11 cellular contexts compared by ENCODE assay signal in the genomic region with DNA sequence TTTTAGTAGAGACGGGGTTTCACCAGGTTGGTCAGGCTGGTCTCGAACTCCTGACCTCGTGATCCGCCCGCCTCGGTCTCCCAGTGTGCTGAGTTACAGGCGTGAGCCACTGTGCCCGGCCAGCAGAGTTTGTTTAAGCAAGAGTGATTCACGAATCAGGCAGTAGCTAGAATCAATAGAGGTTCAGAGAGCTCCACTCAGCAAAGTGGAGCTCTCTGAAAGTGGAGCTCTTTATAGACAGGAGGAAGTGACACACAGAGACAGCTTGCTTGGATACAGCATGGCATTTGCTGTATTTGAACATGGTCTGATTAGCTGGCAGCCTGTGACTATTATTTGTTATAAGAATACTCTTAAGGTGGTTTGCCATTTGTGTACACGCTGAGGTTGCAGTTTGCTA. TPM values are rescaled to one million over a fixed set of nuclear protein-coding genes. Genes with fewer than 3 reads are reported as not detected.
DNase-seq lines count a peak whose midpoint lies in the region; ATAC-seq, FAIRE-seq and TF ChIP-seq lines count a peak whose summit lies in the region.
"Had no signal": no experiment of that assay in that cellular context is flagged by ENCODE, and none has a peak within 500 bp of the region (broad histone marks: within the 10 kb centered on the region; RNA-seq: fewer than 3 reads in every experiment).

No MANE protein-coding gene starts in this region.

- no peaks in the 10 kb centered on the region for H3K4me1 ChIP-seq in HepG2 (ENCODE audit: insufficient read depth, low read length)
- peaks cover 0 to 3% of the 10 kb centered on the region in 2 donors for H3K4me1 ChIP-seq in uterus

- TF ChIP-seq CTCF in astrocyte of the spinal cord (IDR thresholded peaks at IDR 0.05; ENCODE audit: low read depth, low read length) (no peak), HepG2 (CRISPR knock-in tag; IDR thresholded peaks at IDR 0.05) (no peak), uterus (IDR thresholded peaks at IDR 0.05) (no peak)

- peak; percentile 67 for DNase-seq in DMS53 treated with DMSO at 0.1 percent for 48 hours (lab: John Stamatoyannopoulos, UW; ENCODE audit: unreplicated experiment)
- peak; percentile 32 for DNase-seq in MV-4-11 (lab: John Stamatoyannopoulos, UW)
- peak; percentile 65 for DNase-seq in astrocyte of the spinal cord (ENCODE audit: low read depth, low spot score)
- peak; percentile 67 for DNase-seq in HepG2 (ENCODE audit: low spot score)
- no peak for DNase-seq in uterus
- no peak for DNase-seq in NCI-H2171 (lab: John Stamatoyannopoulos, UW)
- no peak for DNase-seq in stimulated activated CD8-positive, alpha-beta memory T cell treated with anti-CD3 and anti-CD28 coated beads, Interleukin-4, amount 100 ng/mL, for 48 hours
- no peak for DNase-seq in epidermal melanocyte (ENCODE audit: insufficient read length, low spot score)
- DNase-seq: activated CD8-positive, alpha-beta T cell treated with anti-CD3 and anti-CD28 coated beads, Interleukin-2, amount 10 ng/mL, durations not matched to agents 7 days and 5 days; CD4-positive, alpha-beta memory T cell had no signal

- H2AFZ ChIP-seq in HepG2 (ENCODE audit: low read length), result no peak overlapping the region

- H3K9me3 ChIP-seq in HepG2 (ENCODE audit: low read length) (no peaks in the 10 kb centered on the region), uterus (no peaks in the 10 kb centered on the region)

- no peak overlapping the region for H3K4me2 ChIP-seq in HepG2 (ENCODE audit: low read depth, low read length)

- 8% methylated on average over 10 of the region's 10 CpGs for WGBS in HepG2 (ENCODE audit: low lambda C conversion rate)

- H3K79me2 ChIP-seq in HepG2 (ENCODE audit: insufficient read depth, low read length), result no peaks in the 10 kb centered on the region

- no peak for FAIRE-seq in HepG2 (lab: Jason Lieb, UNC)

- POLR2A ChIA-PET in HepG2 (lab: Yijun Ruan, JAX), result no interaction called here

- no peaks in the 10 kb centered on the region for H3K36me3 ChIP-seq in HepG2 (replicated peaks in 1 of 2; ENCODE audit: control insufficient read depth in 1 of 2, insufficient read depth in 2 of 2, low read length in 2 of 2)
- H3K36me3 ChIP-seq in uterus, result no peaks in the 10 kb centered on the region

- CTCF ChIA-PET in HepG2 (lab: Yijun Ruan, JAX; ENCODE audit: low intra/inter-chr PET ratio, low total read pairs), result no interaction called here

- in situ Hi-C loops in astrocyte of the spinal cord (cut with HindIII; ENCODE audit: low sequenced_read_pairs) (no loop called here), HepG2 (cut with HindIII; ENCODE audit: extremely low pct_ligation_motif_present, low pct_unique_long_range_greater_than_20kb) (no loop called here)

- no peak overlapping the region for H3K9ac ChIP-seq in HepG2 (ENCODE audit: insufficient read depth, low read depth, low read length)

- TF ChIP-seq POLR2A in HepG2 (IDR thresholded peaks at IDR 0.05; ENCODE audit: insufficient read depth in 1 of 2, low read depth in 2 of 2, low read length in 2 of 2) (no peak), uterus (IDR thresholded peaks at IDR 0.05) (no peak)

- intact Hi-C loops in HepG2 (cut with micrococcal nuclease; ENCODE audit: unreplicated experiment) (no loop called here), uterus (cut with DNase I; ENCODE audit: low total_unique reads) (no loop called here)

- TF ChIP-seq RAD21 in HepG2 (CRISPR knock-in tag; IDR thresholded peaks at IDR 0.05), result no peak

- no TSS peak for BruUV-seq in HepG2 (replicated peaks; lab: Mats Ljungman, UMichigan)

- no peak overlapping the region for H3K4me3 ChIP-seq in astrocyte of the spinal cord (ENCODE audit: low read depth, low read length)
- H3K4me3 ChIP-seq in HepG2 (replicated peaks in 1 of 3; ENCODE audit: insufficient read depth in 1 of 3, low read depth in 2 of 3, low read length in 3 of 3), result no peak overlapping the region
- H3K4me3 ChIP-seq in uterus, result no peak overlapping the region

- TF ChIP-seq EP300 in HepG2 (IDR thresholded peaks at IDR 0.05; ENCODE audit: low read depth in 2 of 2, low read length in 2 of 2) (no peak), HepG2 (CRISPR knock-in tag; IDR thresholded peaks at IDR 0.05; ENCODE audit: borderline replicate concordance) (no peak)

- H3K27me3 ChIP-seq in HepG2 (ENCODE audit: control insufficient read depth in 1 of 2, insufficient read depth in 2 of 2, low read length in 2 of 2), result no peaks in the 10 kb centered on the region
- H3K27me3 ChIP-seq in uterus, result no peaks in the 10 kb centered on the region

- H4K20me1 ChIP-seq in HepG2 (ENCODE audit: insufficient read depth, low read length), result no peaks in the 10 kb centered on the region

- peak; percentile 91 for ATAC-seq in HepG2
- ATAC-seq: activated CD8-positive, alpha-beta T cell treated with anti-CD3 and anti-CD28 coated beads, Interleukin-2, amount 10 ng/mL, durations not matched to agents 7 days and 5 days; stimulated activated effector memory CD8-positive, alpha-beta T cell treated with anti-CD3 and anti-CD28 coated beads, Interleukin-12 subunit alpha, Interleukin-12 subunit beta, amount 100 ng/mL, for 72 hours had no signal

- H3K27ac ChIP-seq in HepG2 (ENCODE audit: extremely low read length, insufficient read depth, low read length) (no peak overlapping the region), uterus (no peak overlapping the region)

TF ChIP-seq in HepG2, 621 proteins besides CTCF, POLR2A, EP300 and RAD21 (continues in another document):
- peak; percentile 46; the same call in 1 of the 2 replicates for TF ChIP-seq ETV5 (CRISPR knock-in tag; IDR thresholded peaks at IDR 0.05; ENCODE audit: borderline replicate concordance)
- TF ChIP-seq, protein P1, sequence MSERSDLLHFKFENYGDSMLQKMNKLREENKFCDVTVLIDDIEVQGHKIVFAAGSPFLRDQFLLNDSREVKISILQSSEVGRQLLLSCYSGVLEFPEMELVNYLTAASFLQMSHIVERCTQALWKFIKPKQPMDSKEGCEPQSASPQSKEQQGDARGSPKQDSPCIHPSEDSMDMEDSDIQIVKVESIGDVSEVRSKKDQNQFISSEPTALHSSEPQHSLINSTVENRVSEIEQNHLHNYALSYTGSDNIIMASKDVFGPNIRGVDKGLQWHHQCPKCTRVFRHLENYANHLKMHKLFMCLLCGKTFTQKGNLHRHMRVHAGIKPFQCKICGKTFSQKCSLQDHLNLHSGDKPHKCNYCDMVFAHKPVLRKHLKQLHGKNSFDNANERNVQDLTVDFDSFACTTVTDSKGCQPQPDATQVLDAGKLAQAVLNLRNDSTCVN (CRISPR knock-in tag; IDR thresholded peaks at IDR 0.05; ENCODE audit: borderline replicate concordance), result no peak
- TF ChIP-seq SNAPC2 (CRISPR knock-in tag; IDR thresholded peaks at IDR 0.05), result no peak
- TF ChIP-seq MXI1 (IDR thresholded peaks at IDR 0.05; ENCODE audit: borderline replicate concordance, low read depth, low read length), result no peak
- no peak for TF ChIP-seq ZNF572 (CRISPR knock-in tag; IDR thresholded peaks at IDR 0.05)
- peak in 1 of 2 experiments; percentile 21; a peak in 1 of 4 replicates for TF ChIP-seq MAFK (conservative IDR thresholded peaks at IDR 0.05 in 1 of 2, IDR thresholded peaks at IDR 0.05 in 1 of 2; ENCODE audit: low read length in 2 of 2)
- no peak for TF ChIP-seq CEBPB (IDR thresholded peaks at IDR 0.05; ENCODE audit: borderline replicate concordance, low read depth, low read length)
- TF ChIP-seq MAFF (IDR thresholded peaks at IDR 0.05; ENCODE audit: low read depth, low read length), result peak; percentile 18; the same call in 1 of the 2 replicates
- TF ChIP-seq, protein P2, sequence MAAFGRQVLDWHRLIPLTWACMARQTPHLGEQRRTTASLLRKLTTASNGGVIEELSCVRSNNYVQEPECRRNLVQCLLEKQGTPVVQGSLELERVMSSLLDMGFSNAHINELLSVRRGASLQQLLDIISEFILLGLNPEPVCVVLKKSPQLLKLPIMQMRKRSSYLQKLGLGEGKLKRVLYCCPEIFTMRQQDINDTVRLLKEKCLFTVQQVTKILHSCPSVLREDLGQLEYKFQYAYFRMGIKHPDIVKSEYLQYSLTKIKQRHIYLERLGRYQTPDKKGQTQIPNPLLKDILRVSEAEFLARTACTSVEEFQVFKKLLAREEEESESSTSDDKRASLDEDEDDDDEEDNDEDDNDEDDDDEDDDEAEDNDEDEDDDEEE (CRISPR knock-in tag; IDR thresholded peaks at IDR 0.05), result no peak
- TF ChIP-seq HNRNPH1 (optimal IDR thresholded peaks at IDR 0.05; ENCODE audit: low read depth, low read length), result no peak
- no peak for TF ChIP-seq REL (CRISPR knock-in tag; conservative IDR thresholded peaks at IDR 0.05)

RNA-seq across cellular contexts. Expression of a gene that starts 27.1 kb away (rescaled TPM):
- not detected in 2 replicates for total RNA-seq in HepG2 (2016; rRNA removed; fragmentation: Illumina TruSeq; extraction: Trizol)
- total RNA-seq in HepG2 (2016; cell fraction: cytosol; rRNA removed; fragmentation: Illumina TruSeq; extraction: Trizol; ENCODE audit: low read depth), result not detected in 2 replicates
- total RNA-seq in HepG2 (2016; cell fraction: insoluble cytoplasmic fraction; rRNA removed; fragmentation: Illumina TruSeq; extraction: Trizol), result not detected in 2 replicates
- not detected in 2 replicates for total RNA-seq in HepG2 (2016; cell fraction: membrane; rRNA removed; fragmentation: Illumina TruSeq; extraction: Trizol)
- total RNA-seq in HepG2 (2016; cell fraction: nucleus; rRNA removed; fragmentation: Illumina TruSeq; extraction: Trizol), result not detected in 2 replicates
- polyA plus RNA-seq in HepG2 (2011; rRNA removed), result not detected in 2 replicates
- polyA plus RNA-seq in HepG2 (2011; cell fraction: cytosol; rRNA removed), result not detected in 2 replicates
- not detected in 2 replicates for polyA plus RNA-seq in HepG2 (2011; cell fraction: nucleus; rRNA removed)
- not detected in 2 replicates for polyA plus RNA-seq in HepG2 (2012)
- polyA plus RNA-seq in HepG2 (2016; cell fraction: cytosol; fragmentation: Illumina TruSeq; extraction: Trizol; ENCODE audit: low read depth), result not detected in 2 replicates
- polyA plus RNA-seq in HepG2 (2016; cell fraction: insoluble cytoplasmic fraction; fragmentation: Illumina TruSeq; extraction: Trizol; ENCODE audit: low read depth), result not detected in 2 replicates
- polyA plus RNA-seq in HepG2 (2016; cell fraction: membrane; fragmentation: Illumina TruSeq; extraction: Trizol; ENCODE audit: low read depth), result not detected in 2 replicates
- not detected in 2 replicates for polyA plus RNA-seq in HepG2 (2016; cell fraction: nucleus; fragmentation: Illumina TruSeq; extraction: Trizol; ENCODE audit: insufficient read depth, low read depth)
- not detected in 2 replicates for polyA minus RNA-seq in HepG2 (2011; rRNA and poly(A)+ RNA removed; ENCODE audit: low replicate concordance)
- polyA minus RNA-seq in HepG2 (2011; cell fraction: cytosol; rRNA and poly(A)+ RNA removed), result not detected in 2 replicates
- not detected in 2 replicates for polyA minus RNA-seq in HepG2 (2011; cell fraction: nucleus; rRNA and poly(A)+ RNA removed)
- 100 to 1,000 TPM in 2 of 4 donors, 10 to 100 TPM in 2; 39.2 to 135 (median 81.2) TPM for total RNA-seq in uterus
- total RNA-seq: activated CD8-positive, alpha-beta T cell treated with anti-CD3 and anti-CD28 coated beads, Interleukin-2, amount 10 ng/mL, durations not matched to agents 7 days and 5 days had no signal
- polyA plus RNA-seq: CD4-positive, alpha-beta memory T cell had no signal

Comparison
In these comparisons a context has a peak if more than half of its experiments do, and no peak if none do; other contexts are left out.
1. DNase-seq: peak in DMS53 treated with DMSO at 0.1 percent for 48 hours (single experiment), MV-4-11 (single experiment), astrocyte of the spinal cord (single experiment) and HepG2 (single experiment); none in uterus (0 of 2), NCI-H2171 (single experiment), stimulated activated CD8-positive, alpha-beta memory T cell treated with anti-CD3 and anti-CD28 coated beads, Interleukin-4, amount 100 ng/mL, for 48 hours (single experiment) and epidermal melanocyte (single experiment).
2. RNA of a gene that starts 27.1 kb away (total RNA-seq): 39.2 to 135 TPM in uterus; not detected in HepG2; every median in the first group is over 10 times any median in the second.